8 cellular contexts compared by ENCODE assay signal in genomic region chr15:90648137-90649070, GRCh38.
DNase-seq lines count a peak whose midpoint lies in the region; ATAC-seq lines count a peak whose summit lies in the region.

No MANE protein-coding gene starts in this region.

- peak overlapping the region; percentile 45 for H3K4me3 Mint-ChIP-seq in activated naive CD8-positive, alpha-beta T cell treated with anti-CD3 and anti-CD28 coated beads for 36 hours

- peak overlapping the region; percentile 81 for H3K27ac Mint-ChIP-seq in activated naive CD8-positive, alpha-beta T cell treated with anti-CD3 and anti-CD28 coated beads for 36 hours

- in situ Hi-C loops in SK-MEL-5 (cut with HindIII; ENCODE audit: low pct_unique_long_range_greater_than_20kb, low sequenced_read_pairs), result no loop called here

- DNase-seq in CMK (ENCODE audit: low read depth) (peak; percentile 94), Kasumi-1 (lab: John Stamatoyannopoulos, UW) (peak; percentile 68 to 70), SK-MEL-5 (ENCODE audit: low read depth, low spot score) (peak; percentile 88), Right ventricle myocardium inferior (ENCODE audit: missing footprints) (peak; percentile 85), posterior vena cava (ENCODE audit: low spot score) (peak; percentile 94)
- DNase-seq in activated naive CD8-positive, alpha-beta T cell treated with anti-CD3 and anti-CD28 coated beads for 36 hours, result peak; percentile 69

- H3K27me3 Mint-ChIP-seq in activated naive CD8-positive, alpha-beta T cell treated with anti-CD3 and anti-CD28 coated beads for 36 hours, result no peaks in the 10 kb centered on the region

- H3K36me3 Mint-ChIP-seq in activated naive CD8-positive, alpha-beta T cell treated with anti-CD3 and anti-CD28 coated beads for 36 hours, result peaks cover 6% of the 10 kb centered on the region

- ATAC-seq in GM19467 (IDR thresholded peaks at IDR 0.05; ENCODE audit: unreplicated experiment), result peak; percentile 49
- peak; percentile 81 for ATAC-seq in Right ventricle myocardium inferior
- ATAC-seq in GM19328 (IDR thresholded peaks at IDR 0.05; ENCODE audit: unreplicated experiment), result no peak

- H3K4me1 Mint-ChIP-seq in activated naive CD8-positive, alpha-beta T cell treated with anti-CD3 and anti-CD28 coated beads for 36 hours, result peaks cover 33% of the 10 kb centered on the region

- intact Hi-C loops in Right ventricle myocardium inferior (cut with DNase I) (loop anchor here (1.0 to 2.0 kb wide), 3 partner anchors 46 to 286 kb away; partner anchors contain the start of gene UNC45A), posterior vena cava (cut with DNase I) (loop anchor here (5.0 to 10.0 kb wide), 2 partner anchors 39 to 236 kb away; partner anchors contain the start of gene FES (in 1 of the 2))

- H3K9me3 Mint-ChIP-seq in activated naive CD8-positive, alpha-beta T cell treated with anti-CD3 and anti-CD28 coated beads for 36 hours, result no peaks in the 10 kb centered on the region
